ENCODE assay signal across 8 cellular contexts in genomic region chr15:67067161-67067853, GRCh38. TPM values are rescaled to one million over a fixed set of nuclear protein-coding genes. Genes with fewer than 3 reads are reported as not detected.
A peak's percentile ranks its signal among the peaks of the same experiment; 100 is the strongest.
DNase-seq lines count a peak whose midpoint lies in the region; ATAC-seq and TF ChIP-seq lines count a peak whose summit lies in the region.

No MANE protein-coding gene starts in this region.

- POLR2A ChIA-PET in SK-N-SH (lab: Yijun Ruan, JAX): interaction anchor here (0.6 kb wide), 1 partner anchor 702 kb away, joined by 9 read pairs; no protein-coding TSS in a partner anchor

- CTCF ChIA-PET in SK-N-SH (lab: Yijun Ruan, JAX): no interaction called here

- peaks cover 64% of the 10 kb centered on the region for H3K79me2 ChIP-seq in SK-N-SH (ENCODE audit: insufficient read depth)

- H3K4me2 ChIP-seq in SK-N-SH: peak overlapping the region; percentile 99

- H3K9me2 ChIP-seq in SK-N-SH: no peaks in the 10 kb centered on the region

- H3K4me3 ChIP-seq in GM12865 (ENCODE audit: low read depth, low read length): peak overlapping the region; percentile 86
- H3K4me3 ChIP-seq in SK-N-SH (ENCODE audit: low read depth in 2 of 2, low read length in 1 of 2): peak overlapping the region; percentile 92 to 94
- peak overlapping the region; percentile 81 for H3K4me3 ChIP-seq in epithelial cell of esophagus (ENCODE audit: low read length)
- H3K4me3 ChIP-seq in ovary: peak overlapping the region; percentile 76

- peaks cover 0 to 15% of the 10 kb centered on the region in 2 experiments for H3K36me3 ChIP-seq in SK-N-SH (replicated peaks in 1 of 2; ENCODE audit: control insufficient read depth in 1 of 2, insufficient read depth in 2 of 2, low read length in 1 of 2)
- H3K36me3 ChIP-seq in ovary: no peaks in the 10 kb centered on the region

- no peaks in the 10 kb centered on the region for H3K27me3 ChIP-seq in SK-N-SH (ENCODE audit: insufficient read depth)
- no peaks in the 10 kb centered on the region for H3K27me3 ChIP-seq in ovary

- H3K4me1 ChIP-seq in SK-N-SH (ENCODE audit: control insufficient read depth in 1 of 2, insufficient read depth in 2 of 2, low read depth in 1 of 2, low read length in 1 of 2) (peaks cover 11 to 15% of the 10 kb centered on the region in 2 experiments; a peak in 2 of 4 replicates), ovary (ENCODE audit: insufficient read depth) (peaks cover 22% of the 10 kb centered on the region)

- H3K27ac ChIP-seq in SK-N-SH (ENCODE audit: low read depth in 2 of 2, low read length in 1 of 2) (peak overlapping the region in 1 of 2 experiments; percentile 85; a peak in 2 of 4 replicates), ovary (peak overlapping the region; percentile 90 to 93)

- TF ChIP-seq POLR2A in ovary (IDR thresholded peaks at IDR 0.05): no peak

- WGBS in SK-N-SH (ENCODE audit: low lambda C conversion rate): 40% methylated on average over 21 of the region's 21 CpGs
- 3 to 7% (median 6%) methylated on average over 21 of the region's 21 CpGs for WGBS in ovary, 3 donors

- TF ChIP-seq RAD21 in SK-N-SH (IDR thresholded peaks at IDR 0.05; ENCODE audit: low read length): no peak

- H3K9ac ChIP-seq in SK-N-SH: peak overlapping the region; percentile 99

- H3K9me3 ChIP-seq in SK-N-SH: no peaks in the 10 kb centered on the region
- H3K9me3 ChIP-seq in ovary: no peaks in the 10 kb centered on the region

- no peak for ATAC-seq in GM19023 (IDR thresholded peaks at IDR 0.05; ENCODE audit: unreplicated experiment)
- ATAC-seq in GM21529 (IDR thresholded peaks at IDR 0.05; ENCODE audit: unreplicated experiment): no peak

- peaks cover 9% of the 10 kb centered on the region for H3F3A ChIP-seq in SK-N-SH (replicated peaks; ENCODE audit: insufficient read depth)

- peaks cover 53% of the 10 kb centered on the region for H4K20me1 ChIP-seq in SK-N-SH (ENCODE audit: insufficient read depth)

- no peak overlapping the region for H2AFZ ChIP-seq in SK-N-SH (ENCODE audit: low read depth)

- TF ChIP-seq CTCF in GM12865 (IDR thresholded peaks at IDR 0.05; ENCODE audit: insufficient read depth, low read depth, low read length, missing control alignments) (no peak), SK-N-SH (IDR thresholded peaks at IDR 0.05) (no peak), epithelial cell of esophagus (IDR thresholded peaks at IDR 0.05; ENCODE audit: insufficient read depth, low read depth, low read length, missing control alignments) (no peak), ovary (IDR thresholded peaks at IDR 0.05) (no peak)

- DNase-seq in GM12865 (ENCODE audit: low read depth) (no peak), SK-N-SH (no peak), epithelial cell of esophagus (ENCODE audit: low read depth) (no peak), ovary (peak in 2 of 5 donors; percentile 35 to 57), NCI-H2081 treated with DMSO at 0.1 percent for 48 hours (lab: John Stamatoyannopoulos, UW) (no peak), HPDE6-E6E7 (ENCODE audit: extremely low spot score) (no peak)

- intact Hi-C loops in ovary (cut with DNase I): loop anchor here in 3 of 4 donors (5.0 to 10.0 kb wide), 6 partner anchors 45 to 187 kb away; partner anchors contain the start of genes AAGAB (in 1 of the 3) and IQCH (in 1 of the 3)

- TF ChIP-seq EP300 in SK-N-SH (IDR thresholded peaks at IDR 0.05; ENCODE audit: borderline replicate concordance in 1 of 2, low read depth in 1 of 2, low read length in 1 of 2) (no peak), ovary (IDR thresholded peaks at IDR 0.05) (no peak)

TF ChIP-seq in SK-N-SH, 30 proteins besides CTCF, POLR2A, EP300 and RAD21:
- no peak for TF ChIP-seq YY1 (IDR thresholded peaks at IDR 0.05; ENCODE audit: low read depth)
- TF ChIP-seq MEF2A (IDR thresholded peaks at IDR 0.05; ENCODE audit: borderline replicate concordance, low read depth): no peak
- no peak for TF ChIP-seq ELF1 (IDR thresholded peaks at IDR 0.05)
- no peak for TF ChIP-seq USF2 (IDR thresholded peaks at IDR 0.05; ENCODE audit: borderline replicate concordance, low read depth, low read length)
- no peak for TF ChIP-seq FOXM1 (IDR thresholded peaks at IDR 0.05; ENCODE audit: low read depth)
- TF ChIP-seq NFIC (IDR thresholded peaks at IDR 0.05; ENCODE audit: borderline replicate concordance): no peak
- no peak for TF ChIP-seq USF1 (IDR thresholded peaks at IDR 0.05; ENCODE audit: borderline replicate concordance, low read depth)
- TF ChIP-seq, protein P1, sequence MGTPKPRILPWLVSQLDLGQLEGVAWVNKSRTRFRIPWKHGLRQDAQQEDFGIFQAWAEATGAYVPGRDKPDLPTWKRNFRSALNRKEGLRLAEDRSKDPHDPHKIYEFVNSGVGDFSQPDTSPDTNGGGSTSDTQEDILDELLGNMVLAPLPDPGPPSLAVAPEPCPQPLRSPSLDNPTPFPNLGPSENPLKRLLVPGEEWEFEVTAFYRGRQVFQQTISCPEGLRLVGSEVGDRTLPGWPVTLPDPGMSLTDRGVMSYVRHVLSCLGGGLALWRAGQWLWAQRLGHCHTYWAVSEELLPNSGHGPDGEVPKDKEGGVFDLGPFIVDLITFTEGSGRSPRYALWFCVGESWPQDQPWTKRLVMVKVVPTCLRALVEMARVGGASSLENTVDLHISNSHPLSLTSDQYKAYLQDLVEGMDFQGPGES (IDR thresholded peaks at IDR 0.05; ENCODE audit: low read depth, low read length): no peak
- TF ChIP-seq TAF1 (IDR thresholded peaks at IDR 0.05; ENCODE audit: borderline replicate concordance, low read depth, low read length): no peak
- no peak for TF ChIP-seq PBX3 (IDR thresholded peaks at IDR 0.05)
- TF ChIP-seq RFX5 (IDR thresholded peaks at IDR 0.05; ENCODE audit: low read length): no peak
- no peak for TF ChIP-seq CHD2 (IDR thresholded peaks at IDR 0.05; ENCODE audit: low read length, partially characterized antibody)
- no peak for TF ChIP-seq RXRA (IDR thresholded peaks at IDR 0.05; ENCODE audit: borderline replicate concordance, low read depth)
- TF ChIP-seq MXI1 (IDR thresholded peaks at IDR 0.05; ENCODE audit: low read depth, low read length): no peak
- no peak for TF ChIP-seq TCF12 (IDR thresholded peaks at IDR 0.05)
- TF ChIP-seq SMC3 (IDR thresholded peaks at IDR 0.05; ENCODE audit: low read depth, low read length): no peak
- no peak for TF ChIP-seq FOXJ3 (CRISPR knock-in tag; IDR thresholded peaks at IDR 0.05)
- no peak for TF ChIP-seq GABPA (IDR thresholded peaks at IDR 0.05; ENCODE audit: low read depth)
TF ChIP-seq in SK-N-SH: peak in this region for 0.

RNA-seq across cellular contexts. Expression of gene SMAD3, which starts 1.9 kb away (rescaled TPM):
- polyA plus RNA-seq in SK-N-SH (2012; rRNA removed): 18.0 and 19.5 TPM in 2 replicates
- polyA plus RNA-seq in SK-N-SH (2012; cell fraction: cytosol; rRNA removed): 12.0 and 14.6 TPM in 2 replicates
- 47.4 and 59.5 TPM in 2 replicates for polyA plus RNA-seq in SK-N-SH (2012; cell fraction: nucleus; rRNA removed)
- total RNA-seq in ovary: 10 to 100 TPM; 21.6 to 78.6 (median 46.0) TPM
- 10 to 100 TPM; 18.7 to 78.6 TPM for polyA plus RNA-seq in ovary
